ENCODE assay signal across 1 cellular context in genomic region chr11:124875943-124876817, GRCh38.
TF ChIP-seq lines count a peak whose summit lies in the region.

No MANE protein-coding gene starts in this region.

TF ChIP-seq in H1, 55 proteins besides CTCF, POLR2A, EP300 and RAD21:
- TF ChIP-seq MAFK (IDR thresholded peaks at IDR 0.05; ENCODE audit: low read depth, low read length) (no peak), SRF (IDR thresholded peaks at IDR 0.05; ENCODE audit: low read depth, low read length) (no peak), CHD7 (IDR thresholded peaks at IDR 0.05; ENCODE audit: insufficient replicate concordance, low read length) (no peak), ZNF274 (IDR thresholded peaks at IDR 0.05; ENCODE audit: borderline replicate concordance, extremely low read depth, low read length) (no peak), SP4 (IDR thresholded peaks at IDR 0.05; ENCODE audit: low read length) (no peak; the same call in 1 of the 2 replicates), RBBP5 (IDR thresholded peaks at IDR 0.05; ENCODE audit: borderline replicate concordance, low read depth, low read length) (peak; percentile 50; the same call in 1 of the 2 replicates), NRF1 (IDR thresholded peaks at IDR 0.05; ENCODE audit: low read depth, low read length) (peak; percentile 7; the same call in 1 of the 2 replicates), CBX8 (IDR thresholded peaks at IDR 0.05; ENCODE audit: borderline replicate concordance, low read depth, low read length) (no peak), ATF3 (IDR thresholded peaks at IDR 0.05; ENCODE audit: insufficient read depth, low read depth, low read length) (no peak), CHD1 (IDR thresholded peaks at IDR 0.05; ENCODE audit: low read depth, low read length) (no peak), TAF7 (optimal IDR thresholded peaks at IDR 0.05; ENCODE audit: borderline replicate concordance, low read depth, low read length) (peak; percentile 34), BCL11A (IDR thresholded peaks at IDR 0.05; ENCODE audit: low read depth in 2 of 2, low read length in 2 of 2) (no peak), USF2 (IDR thresholded peaks at IDR 0.05; ENCODE audit: low read length) (no peak), ASH2L (IDR thresholded peaks at IDR 0.05; ENCODE audit: low read length) (peak; percentile 88), RFX5 (IDR thresholded peaks at IDR 0.05; ENCODE audit: borderline replicate concordance, low read depth, low read length) (no peak), E2F6 (IDR thresholded peaks at IDR 0.05) (peak; percentile 69), KDM4A (IDR thresholded peaks at IDR 0.05; ENCODE audit: low read depth, low read length, severe bottlenecking) (peak; percentile 98), SIX5 (IDR thresholded peaks at IDR 0.05; ENCODE audit: low read depth, low read length) (no peak), CBX5 (IDR thresholded peaks at IDR 0.05; ENCODE audit: low read depth, low read length) (no peak), MAX (IDR thresholded peaks at IDR 0.05) (peak; percentile 71), SAP30 (IDR thresholded peaks at IDR 0.05; ENCODE audit: insufficient read depth, insufficient replicate concordance, low read length) (no peak), NANOG (IDR thresholded peaks at IDR 0.05; ENCODE audit: insufficient read depth, low read depth, low read length, poor library complexity, severe bottlenecking) (no peak), BRCA1 (IDR thresholded peaks at IDR 0.05; ENCODE audit: low read depth, low read length) (no peak), GTF2F1 (IDR thresholded peaks at IDR 0.05; ENCODE audit: borderline replicate concordance, low read depth, low read length) (no peak), CTBP2 (IDR thresholded peaks at IDR 0.05; ENCODE audit: borderline replicate concordance, insufficient read depth, insufficient read length, low read length) (peak; percentile 71), HDAC2 (IDR thresholded peaks at IDR 0.05; ENCODE audit: borderline replicate concordance in 1 of 2, low read depth in 2 of 2, low read length in 2 of 2) (peak; percentile 30 to 56; a peak in 2 of 4 replicates), HDAC6 (IDR thresholded peaks at IDR 0.05; ENCODE audit: low read depth, low read length) (no peak), EGR1 (IDR thresholded peaks at IDR 0.05; ENCODE audit: borderline replicate concordance, low read depth, low read length) (peak; percentile 90; the same call in 1 of the 2 replicates), SUZ12 (IDR thresholded peaks at IDR 0.05; ENCODE audit: low read length) (no peak; the same call in 1 of the 2 replicates), SP1 (IDR thresholded peaks at IDR 0.05; ENCODE audit: low read depth, low read length) (0 out of 2 replicates have a peak, but pooled peaks have one; percentile 7), JUND (IDR thresholded peaks at IDR 0.05; ENCODE audit: low read length) (no peak), KDM1A (IDR thresholded peaks at IDR 0.05; ENCODE audit: borderline replicate concordance, low read length) (peak; percentile 37; the same call in 1 of the 2 replicates), GABPA (IDR thresholded peaks at IDR 0.05; ENCODE audit: borderline replicate concordance, insufficient read depth, low read length) (no peak), KDM5A (IDR thresholded peaks at IDR 0.05; ENCODE audit: low read length) (no peak), POU5F1 (IDR thresholded peaks at IDR 0.05; ENCODE audit: low read depth, low read length) (no peak), ATF2 (IDR thresholded peaks at IDR 0.05; ENCODE audit: low read length) (no peak), TCF12 (IDR thresholded peaks at IDR 0.05; ENCODE audit: low read depth, low read length) (no peak), SP2 (IDR thresholded peaks at IDR 0.05; ENCODE audit: low read length) (no peak), CREB1 (IDR thresholded peaks at IDR 0.05) (no peak; the same call in 1 of the 2 replicates), CHD2 (IDR thresholded peaks at IDR 0.05; ENCODE audit: low read length) (0 out of 2 replicates have a peak, but pooled peaks have one; percentile 27), BACH1 (IDR thresholded peaks at IDR 0.05; ENCODE audit: low read length) (peak; percentile 72), RXRA (IDR thresholded peaks at IDR 0.05; ENCODE audit: insufficient read depth, low read depth, low read length) (no peak), EZH2 (IDR thresholded peaks at IDR 0.05; ENCODE audit: low read depth, low read length, severe bottlenecking) (no peak), CEBPB (IDR thresholded peaks at IDR 0.05; ENCODE audit: low read depth, low read length) (no peak), TBP (IDR thresholded peaks at IDR 0.05; ENCODE audit: low read depth, low read length) (no peak), TEAD4 (IDR thresholded peaks at IDR 0.05; ENCODE audit: low read depth, low read length) (no peak), RNF2 (IDR thresholded peaks at IDR 0.05; ENCODE audit: borderline replicate concordance, low read depth, low read length, missing control alignments, poor library complexity, severe bottlenecking) (no peak), JUN (IDR thresholded peaks at IDR 0.05; ENCODE audit: low read depth, low read length) (no peak), YY1 (IDR thresholded peaks at IDR 0.05; ENCODE audit: low read depth, low read length) (peak; percentile 28; the same call in 1 of the 2 replicates), POLR2AphosphoS5 (IDR thresholded peaks at IDR 0.05; ENCODE audit: low read depth, low read length) (peak; percentile 47; the same call in 1 of the 2 replicates), SIN3A (conservative IDR thresholded peaks at IDR 0.05 in 1 of 2, IDR thresholded peaks at IDR 0.05 in 1 of 2; ENCODE audit: low read depth in 1 of 2, low read length in 2 of 2) (peak in 1 of 2 experiments; percentile 69; a peak in 1 of 4 replicates), FOSL1 (IDR thresholded peaks at IDR 0.05; ENCODE audit: insufficient read depth, low read depth, low read length) (no peak), SIRT6 (IDR thresholded peaks at IDR 0.05; ENCODE audit: low read length) (no peak), TAF1 (IDR thresholded peaks at IDR 0.05; ENCODE audit: low read depth, low read length) (peak; percentile 64), PHF8 (conservative IDR thresholded peaks at IDR 0.05; ENCODE audit: low read depth, low read length) (peak; percentile 71; the same call in 1 of the 2 replicates)
TF ChIP-seq in H1: peak in this region for 19.
